23 cellular contexts compared by ENCODE assay signal in genomic region chr21:36962098-36962780, GRCh38. TPM values are rescaled to one million over a fixed set of nuclear protein-coding genes. Genes with fewer than 3 reads are reported as not detected.
"Had no signal": no experiment of that assay in that cellular context is flagged by ENCODE, and none has a peak within 500 bp of the region (broad histone marks: within the 10 kb centered on the region; RNA-seq: fewer than 3 reads in every experiment).

No MANE protein-coding gene starts in this region.

- FAIRE-seq: HTR-8/SVneo had no signal

- H3K27me3 ChIP-seq: MG63 had no signal

- DNase-seq: KG1, MG63, NCI-H1092 treated with DMSO at 0.1 percent for 48 hours, NCI-H1436, NCI-H187, NCI-H2029, NCI-H2081 treated with DMSO at 0.1 percent for 48 hours, NCI-H2171, NCI-H226, NCI-H446, NCI-H510A, NCI-H524 treated with DMSO at 0.1 percent for 48 hours, NCI-H69, NCI-H774, PC-3, SHP77, SW 1271 had no signal

- H3K4me3 ChIP-seq: MG63 had no signal

- ATAC-seq: Panc1, PC-3 had no signal

- H3K27ac ChIP-seq: HL-60, RWPE1 had no signal

- H3K9me3 ChIP-seq: MG63 had no signal

RNA-seq across cellular contexts. Expression of gene RIPPLY3, which starts 44.3 kb away (rescaled TPM):
- total RNA-seq: OCI-LY7, SK-MEL-5 had no signal
